ENCODE assay signal across 29 cellular contexts in the genomic region with DNA sequence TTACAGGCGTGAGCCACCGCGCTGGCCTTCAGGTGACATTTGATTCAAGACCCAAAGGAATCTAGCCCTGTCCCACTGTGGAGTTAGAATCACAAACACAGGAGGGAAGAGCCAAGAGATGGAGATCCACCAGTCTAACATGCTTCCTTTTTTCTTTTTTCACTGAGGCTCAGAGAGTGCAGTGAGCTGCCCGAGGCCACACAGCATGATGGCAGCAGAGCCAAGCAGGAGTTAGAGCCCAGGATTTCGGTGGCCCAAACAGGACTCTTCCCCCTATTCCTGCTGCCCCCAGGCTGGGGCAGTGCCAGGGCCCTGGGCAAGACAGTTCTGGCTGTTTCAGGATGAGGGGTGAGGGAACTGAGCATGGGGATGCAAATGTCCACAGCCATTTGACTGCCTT. TPM values are rescaled to one million over a fixed set of nuclear protein-coding genes. Genes with fewer than 3 reads are reported as not detected.
DNase-seq lines count a peak whose midpoint lies in the region; ATAC-seq, FAIRE-seq and TF ChIP-seq lines count a peak whose summit lies in the region.
"Had no signal": no experiment of that assay in that cellular context is flagged by ENCODE, and none has a peak within 500 bp of the region (broad histone marks: within the 10 kb centered on the region; RNA-seq: fewer than 3 reads in every experiment).

No MANE protein-coding gene starts in this region.

- DNase-seq in HepG2 (ENCODE audit: low spot score) (no peak), right lobe of liver (no peak), K562 (ENCODE audit: extremely low read depth in 1 of 4, low spot score in 3 of 4) (no peak), foreskin fibroblast (no peak), osteocyte (ENCODE audit: extremely low spot score, unreplicated experiment) (no peak)
- DNase-seq: ACHN; BE2C; C1 segment of cervical spinal cord; CD4-positive, alpha-beta memory T cell; CD4-positive, CD25-positive, alpha-beta regulatory T cell; CD8-positive, alpha-beta memory T cell; COR-L47; DMS 273 treated with DMSO at 0.1 percent for 48 hours; DMS153; DMS53; DMS79; DND-41; EL; GDM1 had no signal

- H3K36me3 ChIP-seq in HepG2 (replicated peaks in 1 of 2; ENCODE audit: control insufficient read depth in 1 of 2, insufficient read depth in 2 of 2, low read length in 2 of 2), result no peaks in the 10 kb centered on the region
- no peaks in the 10 kb centered on the region for H3K36me3 ChIP-seq in right lobe of liver
- H3K36me3 ChIP-seq in K562 (ENCODE audit: control insufficient read depth, insufficient read depth, low read length), result no peaks in the 10 kb centered on the region
- H3K36me3 ChIP-seq: BE2C, BLaER1 had no signal

- H3K9me3 Mint-ChIP-seq in osteocyte (ENCODE audit: unreplicated experiment), result no peaks in the 10 kb centered on the region
- H3K9me3 Mint-ChIP-seq: CD14-positive monocyte; CD8-positive, alpha-beta memory T cell had no signal

- H4K20me1 ChIP-seq in HepG2 (ENCODE audit: insufficient read depth, low read length) (no peaks in the 10 kb centered on the region), K562 (replicated peaks; ENCODE audit: control insufficient read depth, insufficient read depth, low read length) (no peaks in the 10 kb centered on the region)
- H4K20me1 ChIP-seq: BLaER1 had no signal

- no peak overlapping the region for H3K9ac ChIP-seq in HepG2 (ENCODE audit: insufficient read depth, low read depth, low read length)
- H3K9ac ChIP-seq in K562 (ENCODE audit: insufficient read depth in 1 of 2, low read depth in 2 of 2, low read length in 2 of 2), result peak overlapping the region in 1 of 2 experiments; percentile 2; a peak in 1 of 4 replicates
- H3K9ac ChIP-seq: BLaER1 had no signal

- POLR2A ChIA-PET in HepG2 (lab: Yijun Ruan, JAX) (interaction anchor here (0.5 to 1.2 kb wide), 2 partner anchors 38 to 68 kb away, joined by 3 to 4 read pairs; no protein-coding TSS in a partner anchor), K562 (lab: Yijun Ruan, JAX) (interaction anchor here (0.7 to 1.3 kb wide), 4 partner anchors 9 to 213 kb away, joined by 3 to 6 read pairs (median 3); no protein-coding TSS in a partner anchor)

- TF ChIP-seq EP300 in HepG2 (IDR thresholded peaks at IDR 0.05; ENCODE audit: low read depth in 2 of 2, low read length in 2 of 2) (no peak), HepG2 (CRISPR knock-in tag; IDR thresholded peaks at IDR 0.05; ENCODE audit: borderline replicate concordance) (no peak), K562 (IDR thresholded peaks at IDR 0.05; ENCODE audit: low read length) (no peak)

- BruUV-seq in HepG2 (replicated peaks; lab: Mats Ljungman, UMichigan) (no TSS peak), K562 (replicated peaks; lab: Mats Ljungman, UMichigan) (no TSS peak)

- H3K9me1 ChIP-seq in K562 (ENCODE audit: control insufficient read depth, insufficient read depth, low read length), result peaks cover 5% of the 10 kb centered on the region

- H3K9me3 ChIP-seq in HepG2 (ENCODE audit: low read length) (no peaks in the 10 kb centered on the region), right lobe of liver (no peaks in the 10 kb centered on the region), K562 (replicated peaks; ENCODE audit: control insufficient read depth, insufficient read depth, low read depth, low read length) (no peaks in the 10 kb centered on the region)
- H3K9me3 ChIP-seq: BE2C, BLaER1 had no signal

- H3K4me2 ChIP-seq in HepG2 (ENCODE audit: low read depth, low read length) (no peak overlapping the region), K562 (ENCODE audit: insufficient read depth, low read length) (no peak overlapping the region)
- H3K4me2 ChIP-seq: BLaER1 had no signal

- no peak overlapping the region for H2AFZ ChIP-seq in HepG2 (ENCODE audit: low read length)
- no peak overlapping the region for H2AFZ ChIP-seq in K562 (ENCODE audit: low read depth, low read length)

- H3K4me1 Mint-ChIP-seq in osteocyte (ENCODE audit: unreplicated experiment), result no peaks in the 10 kb centered on the region
- H3K4me1 Mint-ChIP-seq: CD14-positive monocyte; CD4-positive, alpha-beta memory T cell; CD4-positive, CD25-positive, alpha-beta regulatory T cell; CD8-positive, alpha-beta memory T cell had no signal

- peaks cover 72% of the 10 kb centered on the region for H3K4me1 ChIP-seq in HepG2 (ENCODE audit: insufficient read depth, low read length)
- no peaks in the 10 kb centered on the region for H3K4me1 ChIP-seq in right lobe of liver
- H3K4me1 ChIP-seq in K562 (replicated peaks in 1 of 2; ENCODE audit: control insufficient read depth in 2 of 2, insufficient read depth in 2 of 2, low read length in 2 of 2), result peaks cover 49 to 84% of the 10 kb centered on the region in 2 experiments
- H3K4me1 ChIP-seq: BE2C, BLaER1 had no signal

- no peaks in the 10 kb centered on the region for H3K27me3 Mint-ChIP-seq in osteocyte (ENCODE audit: unreplicated experiment)
- H3K27me3 Mint-ChIP-seq: CD4-positive, CD25-positive, alpha-beta regulatory T cell had no signal

- intact Hi-C loops in HepG2 (cut with micrococcal nuclease; ENCODE audit: unreplicated experiment), result loop anchor here (5.0 kb wide), 2 partner anchors 33 to 402 kb away; no protein-coding TSS in a partner anchor
- intact Hi-C loops in right lobe of liver (cut with DNase I), result no loop called here
- intact Hi-C loops in K562 (cut with micrococcal nuclease), result no loop called here

- no peaks in the 10 kb centered on the region for H3K79me2 ChIP-seq in HepG2 (ENCODE audit: insufficient read depth, low read length)
- H3K79me2 ChIP-seq in K562 (ENCODE audit: control insufficient read depth, insufficient read depth, low read length), result no peaks in the 10 kb centered on the region

- no peak for FAIRE-seq in HepG2 (lab: Jason Lieb, UNC)
- no peak for FAIRE-seq in K562 (lab: Jason Lieb, UNC)
- FAIRE-seq: GM12878, GM12892, GM18507 had no signal

- CTCF ChIA-PET in HepG2 (lab: Yijun Ruan, JAX; ENCODE audit: low intra/inter-chr PET ratio, low total read pairs) (no interaction called here), K562 (lab: Yijun Ruan, JAX; ENCODE audit: low intra/inter-chr PET ratio) (no interaction called here)

- in situ Hi-C loops in HepG2 (cut with HindIII; ENCODE audit: extremely low pct_ligation_motif_present, low pct_unique_long_range_greater_than_20kb), result no loop called here
- in situ Hi-C loops in K562 (cut with MboI), result no loop called here

- TF ChIP-seq RAD21 in HepG2 (CRISPR knock-in tag; IDR thresholded peaks at IDR 0.05) (no peak), K562 (CRISPR knock-in tag; conservative IDR thresholded peaks at IDR 0.05 in 1 of 2, IDR thresholded peaks at IDR 0.05 in 1 of 2) (no peak)

- no peak overlapping the region for H3K4me3 Mint-ChIP-seq in osteocyte (ENCODE audit: unreplicated experiment)
- H3K4me3 Mint-ChIP-seq: CD4-positive, alpha-beta memory T cell; CD4-positive, CD25-positive, alpha-beta regulatory T cell; CD8-positive, alpha-beta memory T cell had no signal

- no peak for ATAC-seq in HepG2
- no peak for ATAC-seq in right lobe of liver
- ATAC-seq in K562, result no peak
- ATAC-seq: GM12878 had no signal

- H3K4me3 ChIP-seq in HepG2 (replicated peaks in 1 of 3; ENCODE audit: insufficient read depth in 1 of 3, low read depth in 2 of 3, low read length in 3 of 3) (no peak overlapping the region), right lobe of liver (no peak overlapping the region), K562 (no peak overlapping the region), foreskin fibroblast (ENCODE audit: low read depth in 1 of 2, low read length in 2 of 2) (no peak overlapping the region)
- H3K4me3 ChIP-seq: BLaER1, GM12878 had no signal

- WGBS in HepG2 (ENCODE audit: low lambda C conversion rate), result 65% methylated on average over 5 of the region's 5 CpGs
- WGBS in right lobe of liver (ENCODE audit: insufficient coverage, low coverage, low lambda C conversion rate, missing lambda C conversion rate), result 94% methylated on average over 5 of the region's 5 CpGs
- 84% methylated on average over 5 of the region's 5 CpGs for WGBS in K562 (ENCODE audit: insufficient coverage, low coverage, missing lambda C conversion rate)

- H3K27me3 ChIP-seq in HepG2 (ENCODE audit: control insufficient read depth in 1 of 2, insufficient read depth in 2 of 2, low read length in 2 of 2) (peaks cover 6 to 42% of the 10 kb centered on the region in 2 experiments; a peak in 4 of 5 replicates), right lobe of liver (no peaks in the 10 kb centered on the region), K562 (ENCODE audit: control insufficient read depth in 2 of 2, insufficient read depth in 2 of 2, low read length in 2 of 2) (no peaks in the 10 kb centered on the region)
- H3K27me3 ChIP-seq: BE2C, BLaER1 had no signal

- no peak overlapping the region for H3K27ac Mint-ChIP-seq in osteocyte (ENCODE audit: unreplicated experiment)
- H3K27ac Mint-ChIP-seq: CD4-positive, CD25-positive, alpha-beta regulatory T cell had no signal

- TF ChIP-seq CTCF in HepG2 (CRISPR knock-in tag; IDR thresholded peaks at IDR 0.05) (no peak), right lobe of liver (IDR thresholded peaks at IDR 0.05) (no peak), K562 (IDR thresholded peaks at IDR 0.05 in 2 of 3, conservative IDR thresholded peaks at IDR 0.05 in 1 of 3; ENCODE audit: insufficient read depth in 2 of 3, low read depth in 1 of 3, low read length in 3 of 3) (no peak), foreskin fibroblast (IDR thresholded peaks at IDR 0.05; ENCODE audit: low read depth, low read length) (no peak), osteocyte (IDR thresholded peaks at IDR 0.05) (no peak)

- H3K36me3 Mint-ChIP-seq in osteocyte (ENCODE audit: unreplicated experiment), result no peaks in the 10 kb centered on the region
- H3K36me3 Mint-ChIP-seq: CD14-positive monocyte; CD4-positive, alpha-beta memory T cell; CD4-positive, CD25-positive, alpha-beta regulatory T cell; CD8-positive, alpha-beta memory T cell had no signal

- H3K27ac ChIP-seq in HepG2 (ENCODE audit: extremely low read length, insufficient read depth, low read length) (no peak overlapping the region), right lobe of liver (no peak overlapping the region), K562 (ENCODE audit: extremely low read depth, low read depth, low read length) (no peak overlapping the region)
- H3K27ac ChIP-seq: 22Rv1, BLaER1 had no signal

- no peak for TF ChIP-seq POLR2A in HepG2 (IDR thresholded peaks at IDR 0.05; ENCODE audit: insufficient read depth in 1 of 2, low read depth in 2 of 2, low read length in 2 of 2)
- TF ChIP-seq POLR2A in right lobe of liver (IDR thresholded peaks at IDR 0.05), result no peak
- TF ChIP-seq POLR2A in K562 (conservative IDR thresholded peaks at IDR 0.05), result no peak

RNA-seq across cellular contexts. Expression of a gene that starts 8.1 kb away (rescaled TPM):
- total RNA-seq in HepG2 (2016; rRNA removed; fragmentation: Illumina TruSeq; extraction: Trizol), result not detected in 2 replicates
- not detected in 2 replicates for total RNA-seq in HepG2 (2016; cell fraction: cytosol; rRNA removed; fragmentation: Illumina TruSeq; extraction: Trizol; ENCODE audit: low read depth)
- not detected in 2 replicates for total RNA-seq in HepG2 (2016; cell fraction: insoluble cytoplasmic fraction; rRNA removed; fragmentation: Illumina TruSeq; extraction: Trizol)
- not detected in 2 replicates for total RNA-seq in HepG2 (2016; cell fraction: membrane; rRNA removed; fragmentation: Illumina TruSeq; extraction: Trizol)
- not detected in 2 replicates for total RNA-seq in HepG2 (2016; cell fraction: nucleus; rRNA removed; fragmentation: Illumina TruSeq; extraction: Trizol)
- polyA plus RNA-seq in HepG2 (2011; rRNA removed), result 0.03 TPM in 1 of 2 replicates, not detected in the other
- polyA plus RNA-seq in HepG2 (2011; cell fraction: cytosol; rRNA removed), result not detected in 2 replicates
- polyA plus RNA-seq in HepG2 (2011; cell fraction: nucleus; rRNA removed), result 0.07 and 0.08 TPM in 2 replicates
- not detected in 2 replicates for polyA plus RNA-seq in HepG2 (2012)
- not detected in 2 replicates for polyA plus RNA-seq in HepG2 (2016; cell fraction: cytosol; fragmentation: Illumina TruSeq; extraction: Trizol; ENCODE audit: low read depth)
- polyA plus RNA-seq in HepG2 (2016; cell fraction: insoluble cytoplasmic fraction; fragmentation: Illumina TruSeq; extraction: Trizol; ENCODE audit: low read depth), result not detected in 2 replicates
- polyA plus RNA-seq in HepG2 (2016; cell fraction: membrane; fragmentation: Illumina TruSeq; extraction: Trizol; ENCODE audit: low read depth), result not detected in 2 replicates
- polyA plus RNA-seq in HepG2 (2016; cell fraction: nucleus; fragmentation: Illumina TruSeq; extraction: Trizol; ENCODE audit: insufficient read depth, low read depth), result not detected in 2 replicates
- not detected in 2 replicates for polyA minus RNA-seq in HepG2 (2011; rRNA and poly(A)+ RNA removed; ENCODE audit: low replicate concordance)
- not detected in 2 replicates for polyA minus RNA-seq in HepG2 (2011; cell fraction: cytosol; rRNA and poly(A)+ RNA removed)
- not detected in 2 replicates for polyA minus RNA-seq in HepG2 (2011; cell fraction: nucleus; rRNA and poly(A)+ RNA removed)
- not detected for total RNA-seq in right lobe of liver
- total RNA-seq in K562 (2011; cell fraction: chromatin; rRNA removed; ENCODE audit: low replicate concordance), result not detected in 2 replicates
- 0.13 TPM in 1 of 2 replicates, not detected in the other for total RNA-seq in K562 (2011; cell fraction: nucleolus; rRNA removed)
- total RNA-seq in K562 (2011; cell fraction: nucleoplasm; rRNA removed), result 0.29 TPM in 1 of 2 replicates, not detected in the other
- 0.08 TPM in 1 of 2 replicates, not detected in the other for total RNA-seq in K562 (2014; rRNA removed)
- total RNA-seq in K562 (2014; rRNA removed; fragmentation: Illumina TruSeq; extraction: Trizol), result not detected in 2 replicates
- total RNA-seq in K562 (2015; rRNA removed; fragmentation: Illumina TruSeq; extraction: Trizol), result 0.11 and 0.15 TPM in 2 replicates
- 0.11 and 0.16 TPM in 2 replicates for total RNA-seq in K562 (2021)
- 0.04 and 0.08 TPM in 2 replicates for polyA plus RNA-seq in K562 (2011; rRNA removed)
- polyA plus RNA-seq in K562 (2011; cell fraction: cytosol; rRNA removed), result 0.13 and 0.16 TPM in 2 replicates
- 0.23 and 0.35 TPM in 2 replicates for polyA plus RNA-seq in K562 (2011; cell fraction: nucleus; rRNA removed)
- 0.05 TPM in 1 of 2 replicates, not detected in the other for polyA plus RNA-seq in K562 (2012)
- 0.10 TPM in 1 of 2 replicates, not detected in the other for polyA plus RNA-seq in K562 (2014; fragmentation: Illumina TruSeq; extraction: Trizol)
- polyA plus RNA-seq in K562 (2014; fragmentation: Nextera tagmentation; extraction: Ambion mirVana), result not detected
- 0.08 and 0.12 TPM in 2 replicates for polyA plus RNA-seq in K562 (2014; rRNA removed)
- polyA minus RNA-seq in K562 (2011; rRNA and poly(A)+ RNA removed), result not detected in 2 replicates
- polyA minus RNA-seq in K562 (2011; cell fraction: cytosol; rRNA and poly(A)+ RNA removed), result not detected in 2 replicates
- not detected in 2 replicates for polyA minus RNA-seq in K562 (2011; cell fraction: nucleus; rRNA and poly(A)+ RNA removed)
- total RNA-seq in osteocyte, result not detected in 2 replicates
- total RNA-seq: A172; A673; CD4-positive, alpha-beta memory T cell; CD8-positive, alpha-beta memory T cell; Daoy; G401; GM12878 had no signal
- polyA plus RNA-seq: CD14-positive monocyte; CD4-positive, alpha-beta memory T cell; CD4-positive, CD25-positive, alpha-beta regulatory T cell; CD8-positive, alpha-beta memory T cell; GM12878 had no signal
